1 cellular context compared by ENCODE assay signal in the genomic region with DNA sequence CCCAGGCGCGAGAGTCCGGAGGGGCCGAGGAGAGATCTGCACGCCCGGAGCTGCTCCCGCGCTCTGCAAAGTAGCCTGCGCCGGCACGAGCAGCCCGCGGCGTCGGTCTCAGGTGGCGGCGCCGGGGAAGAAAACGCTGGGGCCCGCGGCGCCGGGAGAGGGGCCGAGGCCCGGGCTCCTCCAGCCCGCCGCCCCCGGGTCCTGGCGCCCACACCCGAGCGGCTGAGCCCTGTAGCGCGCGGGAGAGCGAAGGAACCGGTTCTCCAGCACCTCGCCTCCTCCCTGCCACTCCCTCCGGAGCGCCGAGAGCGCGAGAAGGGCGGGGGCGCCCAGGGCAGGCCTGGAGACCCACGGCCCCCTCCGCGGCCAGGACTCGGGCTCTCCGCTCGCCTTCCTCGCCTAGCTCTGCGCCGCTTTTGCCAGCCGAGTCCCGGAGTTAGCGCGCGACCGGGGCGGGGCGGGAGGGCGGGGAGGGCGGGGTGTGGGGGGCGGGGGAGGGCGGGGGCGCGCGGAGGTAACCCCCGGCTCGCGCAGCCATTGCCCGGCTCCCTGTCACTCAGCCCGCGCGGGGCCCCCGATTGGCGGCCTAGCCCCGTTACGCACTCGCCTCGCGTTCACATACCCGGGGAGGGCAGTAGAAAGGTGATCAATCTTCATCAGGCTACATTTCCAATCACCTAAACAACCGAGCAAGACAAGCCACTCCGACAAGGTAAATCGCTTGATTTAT.
TF ChIP-seq lines count a peak whose summit lies in the region.

A gene (plus strand): TSS at position 645 of the 730 bp plus-strand sequence. CDS start 2,161 bp downstream, outside the sequence.

TF ChIP-seq in HepG2, 621 proteins besides CTCF, POLR2A, EP300 and RAD21 (continued from another document and continues in another):
- TF ChIP-seq, protein P1, sequence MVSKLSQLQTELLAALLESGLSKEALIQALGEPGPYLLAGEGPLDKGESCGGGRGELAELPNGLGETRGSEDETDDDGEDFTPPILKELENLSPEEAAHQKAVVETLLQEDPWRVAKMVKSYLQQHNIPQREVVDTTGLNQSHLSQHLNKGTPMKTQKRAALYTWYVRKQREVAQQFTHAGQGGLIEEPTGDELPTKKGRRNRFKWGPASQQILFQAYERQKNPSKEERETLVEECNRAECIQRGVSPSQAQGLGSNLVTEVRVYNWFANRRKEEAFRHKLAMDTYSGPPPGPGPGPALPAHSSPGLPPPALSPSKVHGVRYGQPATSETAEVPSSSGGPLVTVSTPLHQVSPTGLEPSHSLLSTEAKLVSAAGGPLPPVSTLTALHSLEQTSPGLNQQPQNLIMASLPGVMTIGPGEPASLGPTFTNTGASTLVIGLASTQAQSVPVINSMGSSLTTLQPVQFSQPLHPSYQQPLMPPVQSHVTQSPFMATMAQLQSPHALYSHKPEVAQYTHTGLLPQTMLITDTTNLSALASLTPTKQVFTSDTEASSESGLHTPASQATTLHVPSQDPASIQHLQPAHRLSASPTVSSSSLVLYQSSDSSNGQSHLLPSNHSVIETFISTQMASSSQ (IDR thresholded peaks at IDR 0.05; ENCODE audit: low read depth), result no peak
- TF ChIP-seq, protein P1 (CRISPR knock-in tag; IDR thresholded peaks at IDR 0.05; ENCODE audit: borderline replicate concordance), result peak; percentile 12; the same call in 1 of the 2 replicates
- TF ChIP-seq, protein P2, sequence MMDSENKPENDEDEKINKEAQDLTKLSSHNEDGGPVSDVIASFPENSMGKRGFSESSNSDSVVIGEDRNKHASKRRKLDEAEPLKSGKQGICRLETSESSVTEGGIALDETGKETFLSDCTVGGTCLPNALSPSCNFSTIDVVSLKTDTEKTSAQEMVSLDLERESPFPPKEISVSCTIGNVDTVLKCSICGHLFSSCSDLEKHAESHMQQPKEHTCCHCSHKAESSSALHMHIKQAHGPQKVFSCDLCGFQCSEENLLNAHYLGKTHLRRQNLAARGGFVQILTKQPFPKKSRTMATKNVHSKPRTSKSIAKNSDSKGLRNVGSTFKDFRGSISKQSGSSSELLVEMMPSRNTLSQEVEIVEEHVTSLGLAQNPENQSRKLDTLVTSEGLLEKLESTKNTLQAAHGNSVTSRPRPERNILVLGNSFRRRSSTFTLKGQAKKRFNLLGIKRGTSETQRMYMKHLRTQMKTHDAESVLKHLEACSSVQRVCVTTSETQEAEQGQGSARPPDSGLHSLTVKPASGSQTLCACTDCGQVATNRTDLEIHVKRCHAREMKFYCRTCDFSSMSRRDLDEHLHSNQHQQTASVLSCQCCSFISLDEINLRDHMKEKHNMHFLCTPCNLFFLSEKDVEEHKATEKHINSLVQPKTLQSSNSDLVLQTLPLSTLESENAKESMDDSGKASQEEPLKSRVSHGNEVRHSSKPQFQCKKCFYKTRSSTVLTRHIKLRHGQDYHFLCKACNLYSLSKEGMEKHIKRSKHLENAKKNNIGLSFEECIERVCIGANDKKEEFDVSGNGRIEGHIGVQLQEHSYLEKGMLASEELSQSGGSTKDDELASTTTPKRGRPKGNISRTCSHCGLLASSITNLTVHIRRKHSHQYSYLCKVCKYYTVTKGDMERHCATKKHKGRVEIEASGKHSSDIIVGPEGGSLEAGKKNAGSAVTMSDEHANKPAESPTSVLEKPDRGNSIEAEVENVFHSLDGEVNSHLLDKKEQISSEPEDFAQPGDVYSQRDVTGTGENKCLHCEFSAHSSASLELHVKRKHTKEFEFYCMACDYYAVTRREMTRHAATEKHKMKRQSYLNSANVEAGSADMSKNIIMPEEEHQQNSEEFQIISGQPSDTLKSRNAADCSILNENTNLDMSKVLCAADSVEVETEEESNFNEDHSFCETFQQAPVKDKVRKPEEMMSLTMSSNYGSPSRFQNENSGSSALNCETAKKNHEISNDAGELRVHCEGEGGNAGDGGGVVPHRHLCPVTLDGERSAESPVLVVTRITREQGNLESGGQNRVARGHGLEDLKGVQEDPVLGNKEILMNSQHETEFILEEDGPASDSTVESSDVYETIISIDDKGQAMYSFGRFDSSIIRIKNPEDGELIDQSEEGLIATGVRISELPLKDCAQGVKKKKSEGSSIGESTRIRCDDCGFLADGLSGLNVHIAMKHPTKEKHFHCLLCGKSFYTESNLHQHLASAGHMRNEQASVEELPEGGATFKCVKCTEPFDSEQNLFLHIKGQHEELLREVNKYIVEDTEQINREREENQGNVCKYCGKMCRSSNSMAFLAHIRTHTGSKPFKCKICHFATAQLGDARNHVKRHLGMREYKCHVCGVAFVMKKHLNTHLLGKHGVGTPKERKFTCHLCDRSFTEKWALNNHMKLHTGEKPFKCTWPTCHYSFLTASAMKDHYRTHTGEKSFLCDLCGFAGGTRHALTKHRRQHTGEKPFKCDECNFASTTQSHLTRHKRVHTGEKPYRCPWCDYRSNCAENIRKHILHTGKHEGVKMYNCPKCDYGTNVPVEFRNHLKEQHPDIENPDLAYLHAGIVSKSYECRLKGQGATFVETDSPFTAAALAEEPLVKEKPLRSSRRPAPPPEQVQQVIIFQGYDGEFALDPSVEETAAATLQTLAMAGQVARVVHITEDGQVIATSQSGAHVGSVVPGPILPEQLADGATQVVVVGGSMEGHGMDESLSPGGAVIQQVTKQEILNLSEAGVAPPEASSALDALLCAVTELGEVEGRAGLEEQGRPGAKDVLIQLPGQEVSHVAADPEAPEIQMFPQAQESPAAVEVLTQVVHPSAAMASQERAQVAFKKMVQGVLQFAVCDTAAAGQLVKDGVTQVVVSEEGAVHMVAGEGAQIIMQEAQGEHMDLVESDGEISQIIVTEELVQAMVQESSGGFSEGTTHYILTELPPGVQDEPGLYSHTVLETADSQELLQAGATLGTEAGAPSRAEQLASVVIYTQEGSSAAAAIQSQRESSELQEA (CRISPR knock-in tag; IDR thresholded peaks at IDR 0.05; ENCODE audit: not compliant biosample characterization), result peak; percentile 6
- TF ChIP-seq HDAC6 (IDR thresholded peaks at IDR 0.05; ENCODE audit: low read depth, low read length), result no peak
- 0 out of 2 replicates have a peak, but pooled peaks have one; percentile 49 for TF ChIP-seq NR2F2 (IDR thresholded peaks at IDR 0.05; ENCODE audit: borderline replicate concordance, low read depth)
- no peak; the same call in 1 of the 2 replicates for TF ChIP-seq MYC (CRISPR knock-in tag; IDR thresholded peaks at IDR 0.05; ENCODE audit: borderline replicate concordance)
- no peak; the same call in 1 of the 2 replicates for TF ChIP-seq ELF1 (CRISPR knock-in tag; IDR thresholded peaks at IDR 0.05)
- TF ChIP-seq MEIS1 (CRISPR knock-in tag; IDR thresholded peaks at IDR 0.05; ENCODE audit: borderline replicate concordance), result no peak
- TF ChIP-seq, protein P3, sequence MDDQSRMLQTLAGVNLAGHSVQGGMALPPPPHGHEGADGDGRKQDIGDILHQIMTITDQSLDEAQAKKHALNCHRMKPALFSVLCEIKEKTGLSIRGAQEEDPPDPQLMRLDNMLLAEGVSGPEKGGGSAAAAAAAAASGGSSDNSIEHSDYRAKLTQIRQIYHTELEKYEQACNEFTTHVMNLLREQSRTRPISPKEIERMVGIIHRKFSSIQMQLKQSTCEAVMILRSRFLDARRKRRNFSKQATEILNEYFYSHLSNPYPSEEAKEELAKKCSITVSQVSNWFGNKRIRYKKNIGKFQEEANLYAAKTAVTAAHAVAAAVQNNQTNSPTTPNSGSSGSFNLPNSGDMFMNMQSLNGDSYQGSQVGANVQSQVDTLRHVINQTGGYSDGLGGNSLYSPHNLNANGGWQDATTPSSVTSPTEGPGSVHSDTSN (CRISPR knock-in tag; IDR thresholded peaks at IDR 0.05; ENCODE audit: borderline replicate concordance), result peak; percentile 14; the same call in 1 of the 2 replicates
- no peak for TF ChIP-seq ZNF34 (CRISPR knock-in tag; IDR thresholded peaks at IDR 0.05; ENCODE audit: borderline replicate concordance)
- peak; percentile 90 for TF ChIP-seq PCBP1 (IDR thresholded peaks at IDR 0.05; ENCODE audit: borderline replicate concordance, low read depth, low read length)
- TF ChIP-seq RARG (CRISPR knock-in tag; IDR thresholded peaks at IDR 0.05; ENCODE audit: low read depth), result no peak
- TF ChIP-seq REPIN1 (CRISPR knock-in tag; IDR thresholded peaks at IDR 0.05; ENCODE audit: borderline replicate concordance, low read depth), result peak; percentile 62; the same call in 1 of the 2 replicates
- TF ChIP-seq, protein P4, sequence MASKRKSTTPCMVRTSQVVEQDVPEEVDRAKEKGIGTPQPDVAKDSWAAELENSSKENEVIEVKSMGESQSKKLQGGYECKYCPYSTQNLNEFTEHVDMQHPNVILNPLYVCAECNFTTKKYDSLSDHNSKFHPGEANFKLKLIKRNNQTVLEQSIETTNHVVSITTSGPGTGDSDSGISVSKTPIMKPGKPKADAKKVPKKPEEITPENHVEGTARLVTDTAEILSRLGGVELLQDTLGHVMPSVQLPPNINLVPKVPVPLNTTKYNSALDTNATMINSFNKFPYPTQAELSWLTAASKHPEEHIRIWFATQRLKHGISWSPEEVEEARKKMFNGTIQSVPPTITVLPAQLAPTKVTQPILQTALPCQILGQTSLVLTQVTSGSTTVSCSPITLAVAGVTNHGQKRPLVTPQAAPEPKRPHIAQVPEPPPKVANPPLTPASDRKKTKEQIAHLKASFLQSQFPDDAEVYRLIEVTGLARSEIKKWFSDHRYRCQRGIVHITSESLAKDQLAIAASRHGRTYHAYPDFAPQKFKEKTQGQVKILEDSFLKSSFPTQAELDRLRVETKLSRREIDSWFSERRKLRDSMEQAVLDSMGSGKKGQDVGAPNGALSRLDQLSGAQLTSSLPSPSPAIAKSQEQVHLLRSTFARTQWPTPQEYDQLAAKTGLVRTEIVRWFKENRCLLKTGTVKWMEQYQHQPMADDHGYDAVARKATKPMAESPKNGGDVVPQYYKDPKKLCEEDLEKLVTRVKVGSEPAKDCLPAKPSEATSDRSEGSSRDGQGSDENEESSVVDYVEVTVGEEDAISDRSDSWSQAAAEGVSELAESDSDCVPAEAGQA (IDR thresholded peaks at IDR 0.05; ENCODE audit: low read depth), result no peak
- TF ChIP-seq, protein P4 (CRISPR knock-in tag; IDR thresholded peaks at IDR 0.05; ENCODE audit: borderline replicate concordance), result no peak
- no peak for TF ChIP-seq FIP1L1 (IDR thresholded peaks at IDR 0.05; ENCODE audit: borderline replicate concordance, insufficient read depth, low read depth, low read length)
